13 cellular contexts compared by ENCODE assay signal in the genomic region with DNA sequence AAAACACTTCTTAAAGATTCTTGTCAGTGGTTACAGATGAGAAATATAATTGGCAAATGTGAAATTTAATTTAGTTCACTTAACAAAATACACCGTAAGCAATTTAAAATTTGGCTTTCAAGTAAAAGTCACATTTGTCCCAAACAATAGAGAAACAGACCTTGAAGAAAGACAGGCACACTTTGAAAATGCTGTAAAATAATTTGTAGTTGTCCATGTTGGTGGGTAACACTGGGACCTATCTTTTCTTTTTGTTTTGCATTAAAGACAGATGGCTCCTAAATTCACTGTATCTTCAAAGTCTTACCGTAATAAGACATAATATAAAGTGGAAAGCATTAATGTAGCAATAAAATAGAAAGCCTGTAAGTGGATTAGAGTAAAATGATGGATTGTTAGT. TPM values are rescaled to one million over a fixed set of nuclear protein-coding genes. Genes with fewer than 3 reads are reported as not detected.
DNase-seq lines count a peak whose midpoint lies in the region; ATAC-seq and TF ChIP-seq lines count a peak whose summit lies in the region.
"Had no signal": no experiment of that assay in that cellular context is flagged by ENCODE, and none has a peak within 500 bp of the region (broad histone marks: within the 10 kb centered on the region; RNA-seq: fewer than 3 reads in every experiment).

No MANE protein-coding gene starts in this region.

- in situ Hi-C loops in gastrocnemius medialis (cut with MboI; ENCODE audit: low sequenced_read_pairs in 4 of 4), result loop anchor here in 1 of 4 donors (10.0 kb wide), 1 partner anchor 204 kb away; no protein-coding TSS in a partner anchor
- in situ Hi-C loops in GM13976 (cut with MboI; ENCODE audit: low sequenced_read_pairs, unreplicated experiment), result no loop called here

- H3K4me3 ChIP-seq in SK-N-MC, result peak overlapping the region; percentile 86
- peak overlapping the region; percentile 45 for H3K4me3 ChIP-seq in fibroblast of the aortic adventitia (ENCODE audit: low read depth, low read length)
- peak overlapping the region in 1 of 4 donors; percentile 66 for H3K4me3 ChIP-seq in gastrocnemius medialis

- no peaks in the 10 kb centered on the region for H3K27me3 Mint-ChIP-seq in T-helper 1 cell treated with Interleukin-12 subunit alpha and Interleukin-12 subunit beta and Interleukin-4 antibody, amounts not matched to agents 30 μg/mL and 1 μg/mL, for 36 hours (ENCODE audit: low read depth)
- H3K27me3 Mint-ChIP-seq: effector memory CD8-positive, alpha-beta T cell had no signal

- no peaks in the 10 kb centered on the region for H3K9me3 Mint-ChIP-seq in T-helper 1 cell treated with Interleukin-12 subunit alpha and Interleukin-12 subunit beta and Interleukin-4 antibody, amounts not matched to agents 30 μg/mL and 1 μg/mL, for 36 hours
- H3K9me3 Mint-ChIP-seq: effector memory CD8-positive, alpha-beta T cell had no signal

- DNase-seq in T-helper 1 cell (no peak), SK-N-MC (ENCODE audit: low read depth, low spot score) (no peak), fibroblast of the aortic adventitia (ENCODE audit: low read depth) (peak; percentile 22), gastrocnemius medialis (no peak), GM13976 (ENCODE audit: low spot score) (no peak), A172 (ENCODE audit: low spot score) (no peak), D341Med (ENCODE audit: low spot score) (no peak)
- DNase-seq: 8988T; activated CD4-positive, CD25-positive, alpha-beta regulatory T cell treated with anti-CD3 and anti-CD28 coated beads, Interleukin-2, amount 50 U/mL, for 72 hours; effector memory CD8-positive, alpha-beta T cell; Kasumi-1; stimulated activated CD4-positive, alpha-beta T cell treated with anti-CD3 and anti-CD28 coated beads, Interleukin-12 subunit alpha, Interleukin-12 subunit beta, amount 100 ng/mL, for 4 hours had no signal

- H3K36me3 ChIP-seq in SK-N-MC (ENCODE audit: insufficient read depth, low read length) (peaks cover 4% of the 10 kb centered on the region; the same call in 1 of the 2 replicates), gastrocnemius medialis (no peaks in the 10 kb centered on the region)

- ATAC-seq in gastrocnemius medialis, result no peak
- ATAC-seq: effector memory CD8-positive, alpha-beta T cell had no signal

- TF ChIP-seq CTCF in fibroblast of the aortic adventitia (IDR thresholded peaks at IDR 0.05; ENCODE audit: insufficient read depth, low read length), result no peak
- no peak for TF ChIP-seq CTCF in gastrocnemius medialis (IDR thresholded peaks at IDR 0.05 in 4 of 5, conservative IDR thresholded peaks at IDR 0.05 in 1 of 5)
- no peak for TF ChIP-seq CTCF in GM13976 (IDR thresholded peaks at IDR 0.05; ENCODE audit: borderline replicate concordance, control extremely low read depth, extremely low read depth, insufficient read depth, missing control alignments)

- H3K4me3 Mint-ChIP-seq in T-helper 1 cell treated with Interleukin-12 subunit alpha and Interleukin-12 subunit beta and Interleukin-4 antibody, amounts not matched to agents 30 μg/mL and 1 μg/mL, for 36 hours, result no peak overlapping the region

- intact Hi-C loops in gastrocnemius medialis (cut with DNase I; ENCODE audit: low total_unique reads), result no loop called here

- peak overlapping the region; percentile 88 for H3K27ac ChIP-seq in SK-N-MC
- peak overlapping the region; percentile 75 to 92 (median 84) for H3K27ac ChIP-seq in gastrocnemius medialis

- no peak for TF ChIP-seq POLR2A in gastrocnemius medialis (IDR thresholded peaks at IDR 0.05)

- H3K27ac Mint-ChIP-seq in T-helper 1 cell treated with Interleukin-12 subunit alpha and Interleukin-12 subunit beta and Interleukin-4 antibody, amounts not matched to agents 30 μg/mL and 1 μg/mL, for 36 hours, result peak overlapping the region; percentile 91

- H3K4me1 ChIP-seq in gastrocnemius medialis, result peaks cover 7 to 21% of the 10 kb centered on the region in 2 donors

- peak overlapping the region; percentile 76 for H3K9ac ChIP-seq in SK-N-MC (ENCODE audit: insufficient read length)

- H3K9me3 ChIP-seq in SK-N-MC (ENCODE audit: low read depth, low read length), result no peaks in the 10 kb centered on the region
- H3K9me3 ChIP-seq in gastrocnemius medialis, result no peaks in the 10 kb centered on the region

- H3K27me3 ChIP-seq in gastrocnemius medialis, result no peaks in the 10 kb centered on the region

- H3K4me1 Mint-ChIP-seq in T-helper 1 cell treated with Interleukin-12 subunit alpha and Interleukin-12 subunit beta and Interleukin-4 antibody, amounts not matched to agents 30 μg/mL and 1 μg/mL, for 36 hours (ENCODE audit: low read depth), result peaks cover 64% of the 10 kb centered on the region

- peaks cover 14% of the 10 kb centered on the region for H3K36me3 Mint-ChIP-seq in T-helper 1 cell treated with Interleukin-12 subunit alpha and Interleukin-12 subunit beta and Interleukin-4 antibody, amounts not matched to agents 30 μg/mL and 1 μg/mL, for 36 hours (ENCODE audit: low read depth)

RNA-seq across cellular contexts. Expression of gene GRK5, which starts 3.3 kb away (rescaled TPM):
- total RNA-seq in fibroblast of the aortic adventitia (ENCODE audit: low replicate concordance) (7.0 and 20.5 TPM in 2 replicates), gastrocnemius medialis (10 to 100 TPM in 1 of 4 donors, 1 to 10 TPM in 3; 6.2 to 12.5 (median 9.1) TPM)
- total RNA-seq in A172 (2014; rRNA removed; shearing (Covaris generic)), result 12.2 and 13.0 TPM in 2 replicates

RNA-seq across cellular contexts. Expression of gene PRDX3, which starts 32.0 kb away (rescaled TPM):
- total RNA-seq in fibroblast of the aortic adventitia (ENCODE audit: low replicate concordance) (67.0 and 189 TPM in 2 replicates), gastrocnemius medialis (100 to 1,000 TPM; 227 to 342 (median 250) TPM)
- total RNA-seq in A172 (2014; rRNA removed; shearing (Covaris generic)), result 407 and 411 TPM in 2 replicates

RNA-seq across cellular contexts. Expression of gene SFXN4, which starts 45.1 kb away (rescaled TPM):
- total RNA-seq in fibroblast of the aortic adventitia (ENCODE audit: low replicate concordance) (4.7 and 25.6 TPM in 2 replicates), gastrocnemius medialis (10 to 100 TPM; 25.6 to 69.7 (median 39.8) TPM)
- 35.0 and 40.7 TPM in 2 replicates for total RNA-seq in A172 (2014; rRNA removed; shearing (Covaris generic))
